Comparison of ENCODE assay signal across 9 cellular contexts in genomic region chr15:93974804-93975481, GRCh38.
DNase-seq lines count a peak whose midpoint lies in the region; ATAC-seq, FAIRE-seq and TF ChIP-seq lines count a peak whose summit lies in the region.
"Had no signal": no experiment of that assay in that cellular context is flagged by ENCODE, and none has a peak within 500 bp of the region (broad histone marks: within the 10 kb centered on the region; RNA-seq: fewer than 3 reads in every experiment).

No MANE protein-coding gene starts in this region.

- no peaks in the 10 kb centered on the region for H3K9me3 ChIP-seq in A549
- no peaks in the 10 kb centered on the region for H3K9me3 ChIP-seq in keratinocyte (ENCODE audit: control insufficient read depth, low read depth, low read length)

- H3K4me3 ChIP-seq in A549 (no peak overlapping the region), keratinocyte (ENCODE audit: control insufficient read depth in 2 of 3, extremely low read depth in 1 of 3, insufficient read depth in 2 of 3, low read depth in 1 of 3, low read length in 3 of 3) (no peak overlapping the region)
- H3K4me3 ChIP-seq: GM12878 had no signal

- DNase-seq in A549 (ENCODE audit: low read depth in 1 of 2, low spot score in 1 of 2) (peak; percentile 2 to 37), HEK293T (ENCODE audit: extremely low spot score) (peak; percentile 58), SK-MEL-5 (ENCODE audit: low read depth, low spot score) (peak; percentile 63), keratinocyte (ENCODE audit: low read depth, low spot score) (no peak)
- no peak for DNase-seq in activated CD8-positive, alpha-beta memory T cell treated with anti-CD3 and anti-CD28 coated beads, Interleukin-2, amount 50 U/mL, for 48 hours

- H3K27ac ChIP-seq in A549 (no peak overlapping the region), keratinocyte (ENCODE audit: control insufficient read depth, insufficient read depth, low read length) (no peak overlapping the region)

- no peak overlapping the region for H3K9ac ChIP-seq in keratinocyte (ENCODE audit: control insufficient read depth, extremely low read depth, insufficient read depth, low read length)

- no peaks in the 10 kb centered on the region for H3K9me1 ChIP-seq in keratinocyte (ENCODE audit: control insufficient read depth, extremely low read depth, insufficient read depth, low read length)

- POLR2A ChIA-PET in A549 (lab: Yijun Ruan, JAX) = no interaction called here
- POLR2A ChIA-PET in HEK293T (lab: Yijun Ruan, JAX) = interaction anchor here (0.7 kb wide), 1 partner anchor 11 kb away, joined by 3 read pairs; no protein-coding TSS in a partner anchor

- TF ChIP-seq POLR2A in A549 (IDR thresholded peaks at IDR 0.05; ENCODE audit: low read length) = no peak

- CTCF ChIA-PET in A549 (lab: Yijun Ruan, JAX) = interaction anchor here (1.3 to 1.6 kb wide), 3 partner anchors 9 to 945 kb away, joined by 3 to 4 read pairs (median 3); no protein-coding TSS in a partner anchor
- CTCF ChIA-PET in HEK293T (lab: Yijun Ruan, JAX) = interaction anchor here (0.6 to 2.3 kb wide), 4 partner anchors 20 to 945 kb away, joined by 3 to 18 read pairs (median 8); no protein-coding TSS in a partner anchor

- H3K4me1 ChIP-seq in A549 = no peaks in the 10 kb centered on the region
- H3K4me1 ChIP-seq in keratinocyte (ENCODE audit: control insufficient read depth, extremely low read depth, insufficient read depth, low read length) = no peaks in the 10 kb centered on the region

- TF ChIP-seq RAD21 in A549 (conservative IDR thresholded peaks at IDR 0.05 in 1 of 2, IDR thresholded peaks at IDR 0.05 in 1 of 2) = 0 out of 5 replicates have a peak, but pooled peaks of 1 of the 2 experiments have one; percentile 23

- ATAC-seq in A549 (peak in 1 of 2 experiments; percentile 57; a peak in 2 of 6 replicates), HG03439 (IDR thresholded peaks at IDR 0.05; ENCODE audit: unreplicated experiment) (no peak), HG03354 (IDR thresholded peaks at IDR 0.05; ENCODE audit: poor library complexity, severe bottlenecking, unreplicated experiment) (no peak), HG02610 (IDR thresholded peaks at IDR 0.05; ENCODE audit: unreplicated experiment) (no peak)
- ATAC-seq: GM12878 had no signal

- FAIRE-seq in A549 (lab: Jason Lieb, UNC) (peak; percentile 13), keratinocyte (lab: Jason Lieb, UNC) (peak; percentile 32)
- FAIRE-seq: GM12878 had no signal

- under 1% methylated on average over 6 of the region's 6 CpGs for WGBS in A549 (ENCODE audit: missing lambda C conversion rate)

- dilution Hi-C loops in keratinocyte (cut with MboI; ENCODE audit: extremely low pct_ligation_motif_present, low sequenced_read_pairs) = no loop called here

- no peak for TF ChIP-seq EP300 in A549 (IDR thresholded peaks at IDR 0.05)

- H4K20me1 ChIP-seq in keratinocyte (ENCODE audit: control insufficient read depth, extremely low read depth, insufficient read depth, low read length) = no peaks in the 10 kb centered on the region

- H3K27me3 ChIP-seq in keratinocyte (ENCODE audit: control insufficient read depth, extremely low read depth, insufficient read depth, low read length) = no peaks in the 10 kb centered on the region

- no peak for TF ChIP-seq CTCF in A549 (IDR thresholded peaks at IDR 0.05)
- TF ChIP-seq CTCF in keratinocyte (optimal IDR thresholded peaks at IDR 0.05 in 1 of 3, IDR thresholded peaks at IDR 0.05 in 1 of 3, conservative IDR thresholded peaks at IDR 0.05 in 1 of 3; ENCODE audit: extremely low read depth in 1 of 3, insufficient read depth in 2 of 3, low read length in 3 of 3) = peak; percentile 52 to 68 (median 68)

- H3K79me2 ChIP-seq in keratinocyte (ENCODE audit: control insufficient read depth, insufficient read depth, low read length) = no peaks in the 10 kb centered on the region

- no peak overlapping the region for H2AFZ ChIP-seq in keratinocyte (ENCODE audit: control insufficient read depth, low read length)

- in situ Hi-C loops in SK-MEL-5 (cut with HindIII; ENCODE audit: low pct_unique_long_range_greater_than_20kb, low sequenced_read_pairs) = no loop called here

- H3K4me2 ChIP-seq in A549 (no peak overlapping the region), keratinocyte (ENCODE audit: control insufficient read depth, extremely low read depth, insufficient read depth, low read depth, low read length) (peak overlapping the region; percentile 6)

- no peaks in the 10 kb centered on the region for H3K36me3 ChIP-seq in keratinocyte (ENCODE audit: control insufficient read depth in 2 of 2, extremely low read depth in 1 of 2, insufficient read depth in 2 of 2, low read length in 2 of 2)

TF ChIP-seq in A549, 52 proteins besides CTCF, POLR2A, EP300 and RAD21:
- TF ChIP-seq NR3C1 (IDR thresholded peaks at IDR 0.05) = no peak
- TF ChIP-seq, protein P1, sequence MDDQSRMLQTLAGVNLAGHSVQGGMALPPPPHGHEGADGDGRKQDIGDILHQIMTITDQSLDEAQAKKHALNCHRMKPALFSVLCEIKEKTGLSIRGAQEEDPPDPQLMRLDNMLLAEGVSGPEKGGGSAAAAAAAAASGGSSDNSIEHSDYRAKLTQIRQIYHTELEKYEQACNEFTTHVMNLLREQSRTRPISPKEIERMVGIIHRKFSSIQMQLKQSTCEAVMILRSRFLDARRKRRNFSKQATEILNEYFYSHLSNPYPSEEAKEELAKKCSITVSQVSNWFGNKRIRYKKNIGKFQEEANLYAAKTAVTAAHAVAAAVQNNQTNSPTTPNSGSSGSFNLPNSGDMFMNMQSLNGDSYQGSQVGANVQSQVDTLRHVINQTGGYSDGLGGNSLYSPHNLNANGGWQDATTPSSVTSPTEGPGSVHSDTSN (IDR thresholded peaks at IDR 0.05) = no peak
- TF ChIP-seq FOXS1 (CRISPR knock-in tag; IDR thresholded peaks at IDR 0.05) = no peak
- TF ChIP-seq HEYL (CRISPR knock-in tag; IDR thresholded peaks at IDR 0.05) = no peak
- TF ChIP-seq TP53 (CRISPR knock-in tag; IDR thresholded peaks at IDR 0.05) = no peak
- no peak for TF ChIP-seq ZNF302 (CRISPR knock-in tag; IDR thresholded peaks at IDR 0.05)
- no peak for TF ChIP-seq ZC3H11A (IDR thresholded peaks at IDR 0.05)
- TF ChIP-seq CBX2 (IDR thresholded peaks at IDR 0.05; ENCODE audit: borderline replicate concordance, low read depth) = no peak
- no peak for TF ChIP-seq HOXA7 (CRISPR knock-in tag; IDR thresholded peaks at IDR 0.05)
- TF ChIP-seq FOSL2 (IDR thresholded peaks at IDR 0.05) = no peak
- TF ChIP-seq FOSL2 (CRISPR knock-in tag; IDR thresholded peaks at IDR 0.05) = no peak
- TF ChIP-seq HOXB5 (CRISPR knock-in tag; IDR thresholded peaks at IDR 0.05) = no peak
- TF ChIP-seq MAFK (IDR thresholded peaks at IDR 0.05; ENCODE audit: partially characterized antibody) = no peak

TF ChIP-seq in HEK293T, 16 proteins besides CTCF, POLR2A, EP300 and RAD21:
- no peak for TF ChIP-seq TARDBP (IDR thresholded peaks at IDR 0.05)
- TF ChIP-seq ELF4 (IDR thresholded peaks at IDR 0.05) = no peak
- no peak for TF ChIP-seq FOXA1 (IDR thresholded peaks at IDR 0.05)
- no peak for TF ChIP-seq BHLHE40 (IDR thresholded peaks at IDR 0.05; ENCODE audit: borderline replicate concordance)
- no peak for TF ChIP-seq LEF1 (IDR thresholded peaks at IDR 0.05; ENCODE audit: borderline replicate concordance)
- TF ChIP-seq NFRKB (IDR thresholded peaks at IDR 0.05) = no peak
- TF ChIP-seq FOXM1 (IDR thresholded peaks at IDR 0.05; ENCODE audit: borderline replicate concordance) = no peak
- no peak for TF ChIP-seq SP1 (IDR thresholded peaks at IDR 0.05)
- TF ChIP-seq ARNT (IDR thresholded peaks at IDR 0.05) = no peak
- no peak for TF ChIP-seq HDGF (IDR thresholded peaks at IDR 0.05; ENCODE audit: borderline replicate concordance)
- TF ChIP-seq FOXK2 (IDR thresholded peaks at IDR 0.05) = no peak
- TF ChIP-seq, protein P2, sequence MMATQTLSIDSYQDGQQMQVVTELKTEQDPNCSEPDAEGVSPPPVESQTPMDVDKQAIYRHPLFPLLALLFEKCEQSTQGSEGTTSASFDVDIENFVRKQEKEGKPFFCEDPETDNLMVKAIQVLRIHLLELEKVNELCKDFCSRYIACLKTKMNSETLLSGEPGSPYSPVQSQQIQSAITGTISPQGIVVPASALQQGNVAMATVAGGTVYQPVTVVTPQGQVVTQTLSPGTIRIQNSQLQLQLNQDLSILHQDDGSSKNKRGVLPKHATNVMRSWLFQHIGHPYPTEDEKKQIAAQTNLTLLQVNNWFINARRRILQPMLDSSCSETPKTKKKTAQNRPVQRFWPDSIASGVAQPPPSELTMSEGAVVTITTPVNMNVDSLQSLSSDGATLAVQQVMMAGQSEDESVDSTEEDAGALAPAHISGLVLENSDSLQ (IDR thresholded peaks at IDR 0.05) = no peak
- TF ChIP-seq SUZ12 (IDR thresholded peaks at IDR 0.05) = no peak

Comparison
In these comparisons a context has a peak if more than half of its experiments do, and no peak if none do; other contexts are left out.
1. DNase-seq: peak in A549 (2 of 2), HEK293T (single experiment) and SK-MEL-5 (single experiment); none in keratinocyte (single experiment) and activated CD8-positive, alpha-beta memory T cell treated with anti-CD3 and anti-CD28 coated beads, Interleukin-2, amount 50 U/mL, for 48 hours (single experiment).